In the genomic region with DNA sequence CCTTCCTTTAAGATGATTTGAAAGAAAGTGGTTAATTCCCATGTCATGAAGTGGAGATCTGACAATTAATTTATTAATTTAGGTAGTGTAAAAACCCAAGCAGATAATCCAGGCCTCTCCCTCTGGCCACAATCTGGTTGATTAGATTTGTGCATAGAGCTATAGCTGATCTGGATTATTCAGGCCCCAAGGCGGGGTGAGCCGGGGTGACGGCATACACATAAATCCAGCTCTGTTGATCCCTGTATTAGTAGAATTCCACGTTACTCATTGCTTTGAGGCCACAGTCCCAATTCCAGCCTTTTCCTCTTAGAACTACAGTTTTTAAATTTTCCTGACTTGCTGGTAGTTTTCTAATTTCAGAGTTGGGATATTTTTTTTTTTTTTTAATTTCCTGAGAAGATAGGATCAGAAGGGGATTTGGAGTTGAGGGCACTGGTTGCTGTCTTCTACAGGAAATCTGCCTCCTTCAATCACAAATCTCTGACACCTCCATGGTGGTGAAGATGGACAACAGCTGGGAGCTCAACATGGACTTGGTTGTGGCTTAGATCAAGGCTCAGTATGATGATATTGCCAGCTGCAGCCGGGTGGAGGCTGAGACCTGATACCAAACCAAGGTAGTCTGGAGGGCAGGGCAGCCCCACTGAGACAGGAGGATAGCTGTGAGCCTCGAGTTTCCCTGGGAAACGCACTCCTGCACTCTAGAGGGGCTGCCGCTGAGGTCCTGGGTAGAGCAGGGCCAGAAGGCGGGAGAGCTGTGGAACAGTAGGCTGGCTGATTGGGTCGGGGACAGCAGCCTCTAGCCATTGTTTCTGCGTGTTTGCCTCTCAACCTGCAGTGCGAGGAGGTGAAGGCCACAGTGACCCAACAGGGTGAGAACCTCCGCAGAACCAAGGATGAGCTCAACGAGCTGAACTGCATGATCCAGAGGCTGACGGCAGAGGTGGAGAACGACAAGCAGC, we compare ENCODE assay signal across 23 cellular contexts. TPM values are rescaled to one million over a fixed set of nuclear protein-coding genes. Genes with fewer than 3 reads are reported as not detected.
A peak's percentile ranks its signal among the peaks of the same experiment; 100 is the strongest.
DNase-seq lines count a peak whose midpoint lies in the region; ATAC-seq and TF ChIP-seq lines count a peak whose summit lies in the region.
"Had no signal": no experiment of that assay in that cellular context is flagged by ENCODE, and none has a peak within 500 bp of the region (broad histone marks: within the 10 kb centered on the region; RNA-seq: fewer than 3 reads in every experiment).

No MANE protein-coding gene starts in this region.

- H3K4me3 ChIP-seq in WERI-Rb-1 (ENCODE audit: low read depth, low read length), result no peak overlapping the region
- H3K4me3 ChIP-seq in aorta (ENCODE audit: low read length in 2 of 2), result no peak overlapping the region
- no peak overlapping the region for H3K4me3 ChIP-seq in uterus
- H3K4me3 ChIP-seq: BLaER1 treated with 17β-estradiol and CSF1 and Interleukin-3, amounts not matched to agents 10 nM and 100 nM; HAP-1 had no signal

- H3K9me3 ChIP-seq in WERI-Rb-1 (ENCODE audit: severe bottlenecking) (peaks cover 12% of the 10 kb centered on the region), aorta (ENCODE audit: control insufficient read depth, low read length) (peaks cover 2% of the 10 kb centered on the region), uterus (no peaks in the 10 kb centered on the region)

- no peaks in the 10 kb centered on the region for H3K9me3 Mint-ChIP-seq in MCF 10A (ENCODE audit: unreplicated experiment)
- H3K9me3 Mint-ChIP-seq: CD8-positive, alpha-beta T cell had no signal

- no peak overlapping the region for H3K4me3 Mint-ChIP-seq in MCF 10A (ENCODE audit: unreplicated experiment)
- H3K4me3 Mint-ChIP-seq: CD8-positive, alpha-beta T cell had no signal

- H3K4me1 ChIP-seq in aorta (ENCODE audit: control insufficient read depth in 1 of 2, insufficient read depth in 2 of 2, low read length in 2 of 2), result no peaks in the 10 kb centered on the region
- H3K4me1 ChIP-seq in uterus, result no peaks in the 10 kb centered on the region
- H3K4me1 ChIP-seq: HAP-1 had no signal

- POLR2A ChIA-PET in MCF 10A (lab: Yijun Ruan, JAX), result interaction anchor here (0.8 to 0.9 kb wide), 3 partner anchors 9 to 114 kb away, joined by 3 read pairs; no protein-coding TSS in a partner anchor

- H3K27ac ChIP-seq in WERI-Rb-1, result peak overlapping the region; percentile 46; the same call in 1 of the 2 replicates
- H3K27ac ChIP-seq in aorta (ENCODE audit: low read depth in 1 of 2, low read length in 2 of 2), result no peak overlapping the region
- H3K27ac ChIP-seq in uterus, result no peak overlapping the region

- BruUV-seq in MCF 10A (replicated peaks; lab: Mats Ljungman, UMichigan), result no TSS peak

- intact Hi-C loops in cardiac septum (cut with DNase I) (no loop called here), Right ventricle myocardium inferior (cut with DNase I) (no loop called here), aorta (cut with DNase I) (no loop called here), MCF 10A (cut with micrococcal nuclease) (no loop called here), uterus (cut with DNase I; ENCODE audit: low total_unique reads) (no loop called here)

- no peaks in the 10 kb centered on the region for H3K36me3 ChIP-seq in WERI-Rb-1
- no peaks in the 10 kb centered on the region for H3K36me3 ChIP-seq in aorta (ENCODE audit: control insufficient read depth in 1 of 2, insufficient read depth in 2 of 2, low read length in 1 of 2)
- H3K36me3 ChIP-seq in uterus, result no peaks in the 10 kb centered on the region
- H3K36me3 ChIP-seq: BLaER1 treated with 17β-estradiol and CSF1 and Interleukin-3, amounts not matched to agents 10 nM and 100 nM; HAP-1 had no signal

- TF ChIP-seq POLR2A in uterus (IDR thresholded peaks at IDR 0.05), result no peak

- DNase-seq in cardiac septum (ENCODE audit: low spot score) (peak; percentile 46), Right ventricle myocardium inferior (ENCODE audit: missing footprints) (no peak), WERI-Rb-1 (peak; percentile 93), myocyte (ENCODE audit: low read depth) (peak; percentile 87), aorta (peak; percentile 26 to 47), MCF 10A (ENCODE audit: unreplicated experiment) (no peak), uterus (no peak)
- DNase-seq in effector CD4-positive, alpha-beta T cell, result no peak
- DNase-seq: Calu3; CD8-positive, alpha-beta T cell; DMS53; KG1; NCI-H1417 treated with DMSO at 0.1 percent for 48 hours; NCI-H1930; NCI-H510A; NCI-H748 treated with DMSO at 0.1 percent for 48 hours; OCI-M1; SHP77 treated with DMSO at 0.1 percent for 48 hours had no signal

- peaks cover 12% of the 10 kb centered on the region for H3K27me3 Mint-ChIP-seq in MCF 10A (ENCODE audit: insufficient read depth, unreplicated experiment)

- peaks cover 13% of the 10 kb centered on the region for H3K4me1 Mint-ChIP-seq in MCF 10A (ENCODE audit: insufficient read depth, unreplicated experiment)

- ATAC-seq in Right ventricle myocardium inferior, result no peak
- ATAC-seq in aorta (ENCODE audit: low FRiP score), result no peak
- ATAC-seq: CD8-positive, alpha-beta T cell; SK-N-SH treated with all-trans-retinoic acid at 6 μM for 48 hours had no signal

- TF ChIP-seq CTCF in WERI-Rb-1 (IDR thresholded peaks at IDR 0.05; ENCODE audit: low read depth, low read length) (no peak), MCF 10A (IDR thresholded peaks at IDR 0.05; ENCODE audit: unreplicated experiment) (no peak), uterus (IDR thresholded peaks at IDR 0.05) (no peak)

- 86 to 87% methylated on average over 16 of the region's 16 CpGs for WGBS in aorta, 2 donors

- CTCF ChIA-PET in MCF 10A (lab: Yijun Ruan, JAX), result interaction anchor here (0.6 to 2.2 kb wide), 4 partner anchors 8 to 531 kb away, joined by 3 to 6 read pairs (median 3); no protein-coding TSS in a partner anchor

- no peaks in the 10 kb centered on the region for H3K36me3 Mint-ChIP-seq in MCF 10A (ENCODE audit: insufficient read depth, unreplicated experiment)
- H3K36me3 Mint-ChIP-seq: CD8-positive, alpha-beta T cell had no signal

- H3K27ac Mint-ChIP-seq in MCF 10A (ENCODE audit: low read depth, unreplicated experiment), result no peak overlapping the region
- H3K27ac Mint-ChIP-seq: CD8-positive, alpha-beta T cell had no signal

- peaks cover 8% of the 10 kb centered on the region for H3K27me3 ChIP-seq in WERI-Rb-1 (ENCODE audit: insufficient read depth, low read depth, severe bottlenecking)
- H3K27me3 ChIP-seq in aorta (ENCODE audit: control insufficient read depth in 1 of 2, insufficient read depth in 2 of 2, low read length in 1 of 2), result no peaks in the 10 kb centered on the region
- H3K27me3 ChIP-seq in uterus, result no peaks in the 10 kb centered on the region
- H3K27me3 ChIP-seq: BLaER1 treated with 17β-estradiol and CSF1 and Interleukin-3, amounts not matched to agents 10 nM and 100 nM had no signal

RNA-seq across cellular contexts. Expression of gene KRT85, which starts 19.5 kb away (rescaled TPM):
- total RNA-seq in cardiac septum (not detected), Right ventricle myocardium inferior (not detected), myocyte (not detected in 2 replicates), aorta (not detected), MCF 10A (2022) (0.23 TPM in 1 of 2 replicates, not detected in the other), uterus (under 1 TPM in 1 of 4 donors, not detected in 3; 0.76 TPM)
- not detected for polyA plus RNA-seq in myocyte (2012)
- not detected for polyA plus RNA-seq in aorta
- total RNA-seq: A673; Calu3; CD8-positive, alpha-beta T cell; HT-29 had no signal

RNA-seq across cellular contexts. Expression of gene KRT83, which starts 26.6 kb away (rescaled TPM):
- not detected for total RNA-seq in cardiac septum
- not detected for total RNA-seq in Right ventricle myocardium inferior
- total RNA-seq in myocyte, result not detected in 2 replicates
- not detected for polyA plus RNA-seq in myocyte (2012)
- not detected for total RNA-seq in aorta
- polyA plus RNA-seq in aorta, result not detected
- 12.2 and 14.5 TPM in 2 replicates for total RNA-seq in MCF 10A (2022)
- total RNA-seq in uterus, result under 1 TPM in 1 of 4 donors, not detected in 3; 0.21 TPM
- total RNA-seq: A673; Calu3; CD8-positive, alpha-beta T cell had no signal

RNA-seq across cellular contexts. Expression of gene KRT84, which starts 37.6 kb away (rescaled TPM):
- not detected for total RNA-seq in cardiac septum
- not detected for total RNA-seq in Right ventricle myocardium inferior
- not detected in 2 replicates for total RNA-seq in myocyte
- not detected for polyA plus RNA-seq in myocyte (2012)
- total RNA-seq in aorta, result not detected
- not detected for polyA plus RNA-seq in aorta
- not detected in 2 replicates for total RNA-seq in MCF 10A (2022)
- under 1 TPM in 1 of 4 donors, not detected in 3; 0.14 TPM for total RNA-seq in uterus
- total RNA-seq: A673; Calu3; CD8-positive, alpha-beta T cell; HT-29 had no signal

RNA-seq across cellular contexts. Expression of gene KRT81, which starts 56.5 kb away (rescaled TPM):
- total RNA-seq in cardiac septum (not detected), Right ventricle myocardium inferior (not detected), myocyte (0.08 TPM in 1 of 2 replicates, not detected in the other), aorta (under 1 TPM in 1 of 2 donors, not detected in 1; 0.45 TPM), MCF 10A (2022) (2,023 and 2,244 TPM in 2 replicates), uterus (not detected)
- 0.58 TPM for polyA plus RNA-seq in myocyte (2012)
- polyA plus RNA-seq in aorta, result 1 to 10 TPM in 1 of 2 donors, not detected in 1; 2.9 TPM
- total RNA-seq: CD8-positive, alpha-beta T cell; HT-29 had no signal

RNA-seq across cellular contexts. Expression of gene KRT82, which starts 58.3 kb away (rescaled TPM):
- total RNA-seq in cardiac septum (not detected), Right ventricle myocardium inferior (not detected), myocyte (not detected in 2 replicates), aorta (not detected), MCF 10A (2022) (not detected in 2 replicates), uterus (not detected)
- not detected for polyA plus RNA-seq in myocyte (2012)
- polyA plus RNA-seq in aorta, result not detected
- total RNA-seq: A673; Calu3; CD8-positive, alpha-beta T cell; HT-29 had no signal

Comparison
In these comparisons a context has a peak if more than half of its experiments do, and no peak if none do; other contexts are left out.
1. DNase-seq: peak in cardiac septum (single experiment), WERI-Rb-1 (single experiment), myocyte (single experiment) and aorta (2 of 2); none in Right ventricle myocardium inferior (single experiment), MCF 10A (single experiment), uterus (0 of 2) and effector CD4-positive, alpha-beta T cell (single experiment).
2. RNA of gene KRT83, which starts 26.6 kb away (total RNA-seq): 12.2 to 14.5 TPM in MCF 10A; not detected in cardiac septum (single experiment), not detected in Right ventricle myocardium inferior (single experiment), not detected in myocyte, not detected in aorta and 0.21 TPM in uterus; every median in the first group is over 10 times any median in the second.